Comparison of ENCODE assay signal across 8 cellular contexts in the genomic region with DNA sequence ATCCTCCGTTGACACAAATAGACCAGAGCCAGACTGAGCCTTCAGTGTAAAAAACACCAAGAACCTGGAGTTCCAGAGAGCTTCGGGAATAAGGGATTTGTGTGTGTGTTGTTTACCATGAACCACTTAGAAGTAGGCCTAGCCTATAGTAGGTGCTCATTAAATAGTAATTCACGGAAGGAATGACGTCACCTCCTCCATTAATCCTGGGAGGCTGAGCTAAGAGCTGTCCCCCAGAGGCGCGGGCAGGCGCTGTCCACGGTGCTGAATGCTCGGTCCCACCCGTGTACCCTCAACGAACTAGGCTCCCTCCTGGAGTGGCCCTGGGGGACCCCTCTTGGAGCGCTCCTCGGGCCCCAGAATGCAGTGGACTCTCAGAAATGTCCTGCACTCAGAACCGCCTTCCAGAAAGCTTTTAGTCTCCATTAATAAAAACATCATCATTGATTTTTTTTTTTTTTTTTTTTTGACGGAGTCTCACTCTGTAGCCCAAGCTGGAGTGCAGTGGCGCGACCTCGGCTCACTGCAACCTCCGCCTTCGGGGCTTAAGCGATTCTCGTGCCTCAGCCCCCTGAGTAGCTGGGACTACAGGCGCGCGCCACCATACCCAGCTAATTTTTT. TPM values are rescaled to one million over a fixed set of nuclear protein-coding genes. Genes with fewer than 3 reads are reported as not detected.
DNase-seq lines count a peak whose midpoint lies in the region; ATAC-seq, FAIRE-seq and TF ChIP-seq lines count a peak whose summit lies in the region.

No MANE protein-coding gene starts in this region.

- no peak overlapping the region for H2BK5ac ChIP-seq in mesendoderm (ENCODE audit: low read length)

- peaks cover 11% of the 10 kb centered on the region for H3K4me1 ChIP-seq in adipocyte (ENCODE audit: control insufficient read depth, insufficient read depth, low read length)
- H3K4me1 ChIP-seq in mesendoderm (ENCODE audit: control insufficient read depth, low read depth, low read length) = peaks cover 3% of the 10 kb centered on the region

- no peak overlapping the region for H4K5ac ChIP-seq in mesendoderm (ENCODE audit: low read length)

- H3K4me3 ChIP-seq in NB4 (ENCODE audit: low read depth, low read length) (no peak overlapping the region), adipocyte (ENCODE audit: low read length) (no peak overlapping the region), mesendoderm (ENCODE audit: low read length) (no peak overlapping the region)

- FAIRE-seq in GM19239 (lab: Jason Lieb, UNC) = no peak

- no peak overlapping the region for H3K4ac ChIP-seq in mesendoderm (ENCODE audit: low read depth, low read length)

- H4K8ac ChIP-seq in mesendoderm (ENCODE audit: low read depth, low read length) = no peak overlapping the region

- no peak for TF ChIP-seq CTCF in NB4 (IDR thresholded peaks at IDR 0.05; ENCODE audit: low read depth, low read length)

- H3K79me1 ChIP-seq in mesendoderm (ENCODE audit: low read length) = peaks cover 3% of the 10 kb centered on the region

- H3K4me2 ChIP-seq in mesendoderm (ENCODE audit: low read length) = no peak overlapping the region

- no peak for TF ChIP-seq POLR2A in NB4 (IDR thresholded peaks at IDR 0.05; ENCODE audit: extremely low read depth, insufficient read length)

- H3K56ac ChIP-seq in mesendoderm (ENCODE audit: low read length) = no peak overlapping the region

- H2BK120ac ChIP-seq in mesendoderm (ENCODE audit: low read depth, low read length) = no peak overlapping the region

- H3K36me3 ChIP-seq in adipocyte (ENCODE audit: control insufficient read depth, insufficient read depth, low read length, severe bottlenecking) = no peaks in the 10 kb centered on the region
- H3K36me3 ChIP-seq in mesendoderm (ENCODE audit: control insufficient read depth, insufficient read depth, low read length) = no peaks in the 10 kb centered on the region

- H2AK5ac ChIP-seq in mesendoderm (ENCODE audit: low read length) = no peak overlapping the region

- no peak overlapping the region for H2BK15ac ChIP-seq in mesendoderm (replicated peaks; ENCODE audit: low read depth)

- no peak overlapping the region for H3K23ac ChIP-seq in mesendoderm (ENCODE audit: low read length)

- H3K9ac ChIP-seq in adipocyte (ENCODE audit: low read length) (no peak overlapping the region), mesendoderm (ENCODE audit: low read length) (no peak overlapping the region)

- DNase-seq in Daoy (ENCODE audit: low read depth) = peak; percentile 76
- DNase-seq in NB4 (ENCODE audit: low read depth) = peak; percentile 71
- DNase-seq in adipocyte (ENCODE audit: low read depth) = peak; percentile 45
- DNase-seq in mesendoderm = peak; percentile 67
- no peak for DNase-seq in hippocampal formation (lab: John Stamatoyannopoulos, UW)
- DNase-seq in GM19239 (ENCODE audit: insufficient read length, low spot score) = no peak

- WGBS in mesendoderm (ENCODE audit: extremely low coverage, insufficient coverage, low lambda C conversion rate) = no CpG with 5 or more reads among the region's 25 CpGs

- H3K18ac ChIP-seq in mesendoderm (ENCODE audit: low read length) = no peak overlapping the region

- no peak for ATAC-seq in GM18873 (IDR thresholded peaks at IDR 0.05; ENCODE audit: low FRiP score, unreplicated experiment)
- no peak for ATAC-seq in GM21390 (IDR thresholded peaks at IDR 0.05; ENCODE audit: unreplicated experiment)

- peaks cover 7% of the 10 kb centered on the region for H3K79me2 ChIP-seq in mesendoderm (ENCODE audit: control insufficient read depth, insufficient read depth, low read length)

- H3K27ac ChIP-seq in mesendoderm (ENCODE audit: low read depth, low read length) = no peak overlapping the region

- H3K9me3 ChIP-seq in adipocyte (ENCODE audit: control insufficient read depth, low read length) = no peaks in the 10 kb centered on the region

- peaks cover 9% of the 10 kb centered on the region for H3K27me3 ChIP-seq in adipocyte (replicated peaks; ENCODE audit: control insufficient read depth, insufficient read depth, low read length)
- no peaks in the 10 kb centered on the region for H3K27me3 ChIP-seq in mesendoderm (ENCODE audit: insufficient read depth, low read length, poor library complexity)

RNA-seq across cellular contexts. Expression of a gene that starts 6.5 kb away (rescaled TPM):
- total RNA-seq in Daoy (2014; rRNA removed; shearing (Covaris generic)) = 0.86 and 1.2 TPM in 2 replicates
- polyA plus RNA-seq in mesendoderm (2013, experiment 1 of 2) = 11.5 TPM
- 11.3 TPM for polyA plus RNA-seq in mesendoderm (2013, experiment 2 of 2)

RNA-seq across cellular contexts. Expression of a gene that starts 37.7 kb away (rescaled TPM):
- 11.4 TPM in 2 replicates for total RNA-seq in Daoy (2014; rRNA removed; shearing (Covaris generic))
- 51.4 TPM for polyA plus RNA-seq in mesendoderm (2013, experiment 1 of 2)
- polyA plus RNA-seq in mesendoderm (2013, experiment 2 of 2) = 54.7 TPM

Comparison
In these comparisons a context has a peak if more than half of its experiments do, and no peak if none do; other contexts are left out.
1. DNase-seq: peak in Daoy (single experiment), NB4 (single experiment), adipocyte (single experiment) and mesendoderm (single experiment); none in hippocampal formation (0 of 2) and GM19239 (single experiment).